ENCODE assay signal across 1 cellular context in genomic region chr6:143450453-143451362, GRCh38.
A peak's percentile ranks its signal among the peaks of the same experiment; 100 is the strongest.
TF ChIP-seq lines count a peak whose summit lies in the region.

TSS of gene ADAT2 (minus strand) at chr6:143450695. CDS start at chr6:143450658, 37 bp downstream.
TSS of gene PEX3 (plus strand) at chr6:143450805. CDS start at chr6:143451043, 238 bp downstream.

TF ChIP-seq in HepG2, 621 proteins besides CTCF, POLR2A, EP300 and RAD21 (continued from another document):
- TF ChIP-seq ZBTB44 (CRISPR knock-in tag; IDR thresholded peaks at IDR 0.05), result peak; percentile 90
- TF ChIP-seq ZNF251 (CRISPR knock-in tag; IDR thresholded peaks at IDR 0.05), result no peak
- TF ChIP-seq ZNF660 (CRISPR knock-in tag; IDR thresholded peaks at IDR 0.05; ENCODE audit: borderline replicate concordance, low read depth), result no peak
- TF ChIP-seq THAP7 (CRISPR knock-in tag; IDR thresholded peaks at IDR 0.05), result peak; percentile 71; the same call in 1 of the 2 replicates
- no peak for TF ChIP-seq ZNF282 (IDR thresholded peaks at IDR 0.05; ENCODE audit: partially characterized antibody)
- TF ChIP-seq HDAC2 (CRISPR knock-in tag; IDR thresholded peaks at IDR 0.05), result peak; percentile 99
- peak; percentile 94; the same call in 1 of the 2 replicates for TF ChIP-seq ZNF558 (CRISPR knock-in tag; IDR thresholded peaks at IDR 0.05; ENCODE audit: borderline replicate concordance)
- TF ChIP-seq ZBTB43 (CRISPR knock-in tag; conservative IDR thresholded peaks at IDR 0.05), result peak; percentile 82; the same call in 1 of the 2 replicates
- 0 out of 2 replicates have a peak, but pooled peaks have one; percentile 85 for TF ChIP-seq EEA1 (CRISPR knock-in tag; IDR thresholded peaks at IDR 0.05; ENCODE audit: borderline replicate concordance)
- TF ChIP-seq TEAD2 (CRISPR knock-in tag; IDR thresholded peaks at IDR 0.05), result no peak
- peak; percentile 78; the same call in 1 of the 2 replicates for TF ChIP-seq SATB2 (CRISPR knock-in tag; IDR thresholded peaks at IDR 0.05)
- no peak for TF ChIP-seq ZNF432 (CRISPR knock-in tag; IDR thresholded peaks at IDR 0.05; ENCODE audit: borderline replicate concordance)
- TF ChIP-seq KLF15 (CRISPR knock-in tag; IDR thresholded peaks at IDR 0.05; ENCODE audit: borderline replicate concordance), result peak; percentile 92; the same call in 1 of the 2 replicates
- no peak for TF ChIP-seq GLMP (CRISPR knock-in tag; IDR thresholded peaks at IDR 0.05; ENCODE audit: borderline replicate concordance)
- peak; percentile 98 for TF ChIP-seq MXD4 (CRISPR knock-in tag; IDR thresholded peaks at IDR 0.05)
- peak; percentile 100 for TF ChIP-seq CCAR2 (optimal IDR thresholded peaks at IDR 0.05; ENCODE audit: low read depth, low read length)
- TF ChIP-seq RFXANK (CRISPR knock-in tag; IDR thresholded peaks at IDR 0.05), result peak; percentile 96
- peak; percentile 79; the same call in 1 of the 2 replicates for TF ChIP-seq SP5 (CRISPR knock-in tag; IDR thresholded peaks at IDR 0.05; ENCODE audit: borderline replicate concordance, low read depth)
- peak; percentile 95 for TF ChIP-seq ZNF329 (CRISPR knock-in tag; IDR thresholded peaks at IDR 0.05; ENCODE audit: low read depth)
- TF ChIP-seq RAD51 (IDR thresholded peaks at IDR 0.05; ENCODE audit: borderline replicate concordance), result no peak
- TF ChIP-seq, protein P1, sequence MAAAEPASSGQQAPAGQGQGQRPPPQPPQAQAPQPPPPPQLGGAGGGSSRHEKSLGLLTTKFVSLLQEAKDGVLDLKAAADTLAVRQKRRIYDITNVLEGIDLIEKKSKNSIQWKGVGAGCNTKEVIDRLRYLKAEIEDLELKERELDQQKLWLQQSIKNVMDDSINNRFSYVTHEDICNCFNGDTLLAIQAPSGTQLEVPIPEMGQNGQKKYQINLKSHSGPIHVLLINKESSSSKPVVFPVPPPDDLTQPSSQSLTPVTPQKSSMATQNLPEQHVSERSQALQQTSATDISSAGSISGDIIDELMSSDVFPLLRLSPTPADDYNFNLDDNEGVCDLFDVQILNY (CRISPR knock-in tag; conservative IDR thresholded peaks at IDR 0.05), result peak; percentile 93
- peak; percentile 47; the same call in 1 of the 2 replicates for TF ChIP-seq POLR2AphosphoS2 (IDR thresholded peaks at IDR 0.05; ENCODE audit: low read depth, low read length)
- peak; percentile 99 for TF ChIP-seq ZNF780A (CRISPR knock-in tag; IDR thresholded peaks at IDR 0.05)
